In genomic region chr3:38454179-38454883, GRCh38 we compare ENCODE assay signal across 1 cellular context.
TF ChIP-seq lines count a peak whose summit lies in the region.

No MANE protein-coding gene starts in this region.

TF ChIP-seq in K562, 482 proteins besides CTCF, POLR2A, EP300 and RAD21 (continued from another document):
- TF ChIP-seq ZNF318 (IDR thresholded peaks at IDR 0.05; ENCODE audit: borderline replicate concordance in 1 of 2, low read depth in 1 of 2) (no peak), NFE2L1 (tag; IDR thresholded peaks at IDR 0.05; ENCODE audit: borderline replicate concordance, low read depth) (no peak), KLF13 (tag; IDR thresholded peaks at IDR 0.05; ENCODE audit: borderline replicate concordance, low read depth) (no peak), ZNF121 (CRISPR knock-in tag; conservative IDR thresholded peaks at IDR 0.05) (no peak), DDX20 (tag; IDR thresholded peaks at IDR 0.05; ENCODE audit: low read depth) (no peak), TSC22D4 (tag; IDR thresholded peaks at IDR 0.05) (no peak), TEAD4 (IDR thresholded peaks at IDR 0.05; ENCODE audit: low read length) (no peak), TEAD4 (CRISPR knock-in tag; IDR thresholded peaks at IDR 0.05; ENCODE audit: borderline replicate concordance) (no peak), CBFA2T2 (conservative IDR thresholded peaks at IDR 0.05) (no peak), ELK3 (CRISPR knock-in tag; IDR thresholded peaks at IDR 0.05) (no peak), RAD51 (IDR thresholded peaks at IDR 0.05; ENCODE audit: borderline replicate concordance, low read depth) (no peak), SIRT6 (IDR thresholded peaks at IDR 0.05; ENCODE audit: low read depth, low read length) (no peak), POLR3G (IDR thresholded peaks at IDR 0.05; ENCODE audit: extremely low read depth, insufficient read length, insufficient replicate concordance) (no peak), THRAP3 (IDR thresholded peaks at IDR 0.05; ENCODE audit: borderline replicate concordance) (no peak), PRDM10 (IDR thresholded peaks at IDR 0.05; ENCODE audit: partially characterized antibody) (no peak), PTRF (tag; IDR thresholded peaks at IDR 0.05) (no peak)
